In genomic region chr1:114458208-114458777, GRCh38 we compare ENCODE assay signal across 11 cellular contexts. TPM values are rescaled to one million over a fixed set of nuclear protein-coding genes. Genes with fewer than 3 reads are reported as not detected.
DNase-seq lines count a peak whose midpoint lies in the region; ATAC-seq and TF ChIP-seq lines count a peak whose summit lies in the region.
"Had no signal": no experiment of that assay in that cellular context is flagged by ENCODE, and none has a peak within 500 bp of the region (broad histone marks: within the 10 kb centered on the region; RNA-seq: fewer than 3 reads in every experiment).

No MANE protein-coding gene starts in this region.

- no peak for TF ChIP-seq POLR2A in HCT116 (IDR thresholded peaks at IDR 0.05; ENCODE audit: borderline replicate concordance, extremely low read depth, insufficient read depth, insufficient read length)

- peak overlapping the region; percentile 3; the same call in 1 of the 2 replicates for H3K4me2 ChIP-seq in HCT116 (ENCODE audit: low read length)
- H3K4me2 ChIP-seq in hepatocyte, result no peak overlapping the region

- no peaks in the 10 kb centered on the region for H3K27me3 Mint-ChIP-seq in activated CD4-positive, alpha-beta memory T cell treated with anti-CD3 and anti-CD28 coated beads for 36 hours

- H3K79me2 ChIP-seq in HCT116 (ENCODE audit: insufficient read depth, low read length) (peaks cover 40% of the 10 kb centered on the region), hepatocyte (peaks cover 52% of the 10 kb centered on the region)

- TF ChIP-seq RAD21 in HCT116 (IDR thresholded peaks at IDR 0.05; ENCODE audit: low read depth), result no peak

- H4K20me1 ChIP-seq in HCT116 (ENCODE audit: insufficient read depth) (no peaks in the 10 kb centered on the region), hepatocyte (ENCODE audit: insufficient read depth, poor library complexity, severe bottlenecking) (no peaks in the 10 kb centered on the region)

- H3K4me1 Mint-ChIP-seq in activated CD4-positive, alpha-beta memory T cell treated with anti-CD3 and anti-CD28 coated beads for 36 hours (ENCODE audit: low read depth), result peaks cover 13% of the 10 kb centered on the region

- no peaks in the 10 kb centered on the region for H3K27me3 ChIP-seq in HCT116 (ENCODE audit: insufficient read depth, low read length)
- H3K27me3 ChIP-seq in hepatocyte, result no peaks in the 10 kb centered on the region

- H3K9me3 Mint-ChIP-seq in activated CD4-positive, alpha-beta memory T cell treated with anti-CD3 and anti-CD28 coated beads for 36 hours, result no peaks in the 10 kb centered on the region

- no peak for ATAC-seq in HCT116
- no peak for ATAC-seq in GM18909 (IDR thresholded peaks at IDR 0.05; ENCODE audit: poor library complexity, unreplicated experiment)

- H3K4me1 ChIP-seq in HCT116 (ENCODE audit: control insufficient read depth in 1 of 2, insufficient read depth in 2 of 2, low read length in 2 of 2), result peaks cover 0 to 13% of the 10 kb centered on the region in 2 experiments; a peak in 2 of 4 replicates
- H3K4me1 ChIP-seq in hepatocyte (ENCODE audit: insufficient read depth), result peaks cover 20% of the 10 kb centered on the region

- intact Hi-C loops in HCT116 (cut with micrococcal nuclease), result no loop called here
- intact Hi-C loops in activated CD4-positive, alpha-beta memory T cell treated with anti-CD3 and anti-CD28 coated beads for 36 hours (cut with micrococcal nuclease), result no loop called here

- peak overlapping the region; percentile 0 for H3K27ac Mint-ChIP-seq in activated CD4-positive, alpha-beta memory T cell treated with anti-CD3 and anti-CD28 coated beads for 36 hours

- H3K27ac ChIP-seq in HCT116 (ENCODE audit: low read depth, low read length) (no peak overlapping the region), hepatocyte (peak overlapping the region; percentile 73)

- H3K36me3 ChIP-seq in HCT116 (ENCODE audit: control insufficient read depth in 1 of 2, insufficient read depth in 2 of 2, low read length in 2 of 2), result peaks cover 2 to 36% of the 10 kb centered on the region in 2 experiments; a peak in 2 of 4 replicates
- H3K36me3 ChIP-seq in hepatocyte (replicated peaks; ENCODE audit: insufficient read depth, low read depth), result no peaks in the 10 kb centered on the region

- H2AFZ ChIP-seq in HCT116 (ENCODE audit: low read depth, low read length, poor library complexity, severe bottlenecking), result no peak overlapping the region
- H2AFZ ChIP-seq in hepatocyte, result no peak overlapping the region

- TF ChIP-seq CTCF in AG04449 (IDR thresholded peaks at IDR 0.05; ENCODE audit: insufficient read depth, low read length, missing control alignments) (no peak), HCT116 (IDR thresholded peaks at IDR 0.05 in 2 of 3, conservative IDR thresholded peaks at IDR 0.05 in 1 of 3; ENCODE audit: borderline replicate concordance in 1 of 3, insufficient read depth in 1 of 3, low read depth in 2 of 3, low read length in 2 of 3) (no peak), hepatocyte (IDR thresholded peaks at IDR 0.05; ENCODE audit: poor library complexity) (no peak)

- DNase-seq in AG04449 (ENCODE audit: low read depth, low spot score) (peak; percentile 55), HCT116 (ENCODE audit: low read depth, low spot score) (no peak), hepatocyte (ENCODE audit: low spot score) (no peak), medulla oblongata (ENCODE audit: extremely low spot score) (no peak), DMS 273 treated with DMSO at 0.1 percent for 48 hours (lab: John Stamatoyannopoulos, UW) (no peak), KG1 (lab: John Stamatoyannopoulos, UW) (no peak)
- peak; percentile 30 for DNase-seq in activated CD4-positive, alpha-beta memory T cell treated with anti-CD3 and anti-CD28 coated beads for 36 hours
- DNase-seq: activated CD4-positive, CD25-positive, alpha-beta regulatory T cell; glutamatergic neuron; NCI-H1417 treated with DMSO at 0.1 percent for 48 hours had no signal

- CTCF ChIA-PET in AG04449 (lab: Yijun Ruan, JAX) (interaction anchor here (0.7 to 1.0 kb wide), 3 partner anchors 32 to 176 kb away, joined by 3 to 4 read pairs (median 3); no protein-coding TSS in a partner anchor), HCT116 (lab: Charles Lee) (no interaction called here)
- CTCF ChIA-PET in activated CD4-positive, alpha-beta memory T cell treated with anti-CD3 and anti-CD28 coated beads for 36 hours (lab: Charles Lee), result no interaction called here

- BruUV-seq in HCT116 (replicated peaks; lab: Mats Ljungman, UMichigan), result TSS peak; percentile 9

- H3K9me2 ChIP-seq in HCT116 (ENCODE audit: insufficient read depth), result no peaks in the 10 kb centered on the region
- H3K9me2 ChIP-seq in hepatocyte (replicated peaks; ENCODE audit: insufficient read depth), result no peaks in the 10 kb centered on the region

- H3K9me3 ChIP-seq in HCT116 (ENCODE audit: control insufficient read depth in 1 of 2, insufficient read depth in 1 of 2, low read depth in 1 of 2, low read length in 2 of 2) (peaks cover 0 to 5% of the 10 kb centered on the region in 2 experiments; a peak in 1 of 4 replicates), hepatocyte (ENCODE audit: low read depth) (no peaks in the 10 kb centered on the region)

- RAD21 ChIA-PET in HCT116 (lab: Charles Lee; ENCODE audit: low non-redundant PET in 1 of 2, low total read pairs in 2 of 2, uncharacterized antibody in 2 of 2, unreplicated experiment in 2 of 2), result no interaction called here

- no peak overlapping the region for H3K4me3 Mint-ChIP-seq in activated CD4-positive, alpha-beta memory T cell treated with anti-CD3 and anti-CD28 coated beads for 36 hours

- POLR2A ChIA-PET in AG04449 (lab: Yijun Ruan, JAX), result no interaction called here
- POLR2A ChIA-PET in HCT116 (lab: Charles Lee), result no interaction called here
- POLR2A ChIA-PET in activated CD4-positive, alpha-beta memory T cell treated with anti-CD3 and anti-CD28 coated beads for 36 hours (lab: Charles Lee), result no interaction called here

- H3K4me3 ChIP-seq in AG04449 (ENCODE audit: low read depth, low read length), result no peak overlapping the region
- no peak overlapping the region for H3K4me3 ChIP-seq in HCT116 (replicated peaks in 1 of 2; ENCODE audit: low read depth in 1 of 2, low read length in 2 of 2)
- H3K4me3 ChIP-seq in hepatocyte, result no peak overlapping the region

- H3K9ac ChIP-seq in HCT116 (ENCODE audit: low read length), result no peak overlapping the region

- peaks cover 43% of the 10 kb centered on the region for H3K36me3 Mint-ChIP-seq in activated CD4-positive, alpha-beta memory T cell treated with anti-CD3 and anti-CD28 coated beads for 36 hours

TF ChIP-seq in HCT116, 20 proteins besides CTCF, POLR2A, EP300 and RAD21:
- TF ChIP-seq CBX3 (IDR thresholded peaks at IDR 0.05; ENCODE audit: low read depth) (peak; percentile 81; the same call in 1 of the 2 replicates), JUND (IDR thresholded peaks at IDR 0.05) (peak; percentile 34; the same call in 1 of the 2 replicates), POLR2AphosphoS5 (IDR thresholded peaks at IDR 0.05; ENCODE audit: low read depth, low read length) (no peak), FOSL1 (IDR thresholded peaks at IDR 0.05; ENCODE audit: low read depth) (peak; percentile 53; the same call in 1 of the 2 replicates), SP1 (IDR thresholded peaks at IDR 0.05; ENCODE audit: low read depth) (0 out of 2 replicates have a peak, but pooled peaks have one; percentile 28), MAX (IDR thresholded peaks at IDR 0.05) (no peak)

RNA-seq across cellular contexts. Expression of gene TRIM33, which starts 52.7 kb away (rescaled TPM):
- total RNA-seq in HCT116 (2021; ENCODE audit: unreplicated experiment) (41.2 TPM), hepatocyte (33.3 and 41.1 TPM in 2 replicates)
- polyA plus RNA-seq in HCT116 (2012), result 19.7 and 20.4 TPM in 2 replicates
- total RNA-seq in activated CD4-positive, alpha-beta memory T cell treated with anti-CD3 and anti-CD28 coated beads for 36 hours, result 10 to 100 TPM; 26.9 to 27.9 TPM
- polyA plus RNA-seq in hepatocyte, result 27.5 and 32.9 TPM in 2 replicates

Comparison
In these comparisons a context has a peak if more than half of its experiments do, and no peak if none do; other contexts are left out.
1. DNase-seq: peak in AG04449 (single experiment) and activated CD4-positive, alpha-beta memory T cell treated with anti-CD3 and anti-CD28 coated beads for 36 hours (single experiment); none in HCT116 (single experiment), hepatocyte (single experiment), medulla oblongata (single experiment), DMS 273 treated with DMSO at 0.1 percent for 48 hours (single experiment) and KG1 (single experiment).